Comparison of ENCODE assay signal across 1 cellular context in the genomic region with DNA sequence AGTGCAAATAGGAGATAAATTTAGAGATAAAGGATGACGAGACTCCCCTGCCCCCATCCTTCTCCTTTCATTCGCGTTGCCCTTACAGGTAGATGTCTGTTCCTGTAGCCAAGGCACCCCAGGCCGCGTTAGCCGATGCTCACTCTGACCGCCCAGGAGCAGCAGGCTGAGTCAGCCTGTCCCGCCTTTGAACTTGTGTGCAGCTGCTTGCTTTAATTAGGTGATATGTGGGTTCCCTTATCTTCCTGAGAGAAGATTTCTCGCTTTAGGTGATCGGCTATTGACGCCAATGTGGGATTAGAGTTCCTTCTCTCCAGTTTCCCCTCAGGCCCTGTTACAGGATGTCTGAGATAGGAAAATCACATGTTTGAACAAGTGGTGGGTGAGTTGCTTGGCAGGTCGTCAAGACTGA.
TF ChIP-seq lines count a peak whose summit lies in the region.

No MANE protein-coding gene starts in this region.

TF ChIP-seq in K562, 482 proteins besides CTCF, POLR2A, EP300 and RAD21 (continued from another document and continues in another):
- TF ChIP-seq, protein P1, sequence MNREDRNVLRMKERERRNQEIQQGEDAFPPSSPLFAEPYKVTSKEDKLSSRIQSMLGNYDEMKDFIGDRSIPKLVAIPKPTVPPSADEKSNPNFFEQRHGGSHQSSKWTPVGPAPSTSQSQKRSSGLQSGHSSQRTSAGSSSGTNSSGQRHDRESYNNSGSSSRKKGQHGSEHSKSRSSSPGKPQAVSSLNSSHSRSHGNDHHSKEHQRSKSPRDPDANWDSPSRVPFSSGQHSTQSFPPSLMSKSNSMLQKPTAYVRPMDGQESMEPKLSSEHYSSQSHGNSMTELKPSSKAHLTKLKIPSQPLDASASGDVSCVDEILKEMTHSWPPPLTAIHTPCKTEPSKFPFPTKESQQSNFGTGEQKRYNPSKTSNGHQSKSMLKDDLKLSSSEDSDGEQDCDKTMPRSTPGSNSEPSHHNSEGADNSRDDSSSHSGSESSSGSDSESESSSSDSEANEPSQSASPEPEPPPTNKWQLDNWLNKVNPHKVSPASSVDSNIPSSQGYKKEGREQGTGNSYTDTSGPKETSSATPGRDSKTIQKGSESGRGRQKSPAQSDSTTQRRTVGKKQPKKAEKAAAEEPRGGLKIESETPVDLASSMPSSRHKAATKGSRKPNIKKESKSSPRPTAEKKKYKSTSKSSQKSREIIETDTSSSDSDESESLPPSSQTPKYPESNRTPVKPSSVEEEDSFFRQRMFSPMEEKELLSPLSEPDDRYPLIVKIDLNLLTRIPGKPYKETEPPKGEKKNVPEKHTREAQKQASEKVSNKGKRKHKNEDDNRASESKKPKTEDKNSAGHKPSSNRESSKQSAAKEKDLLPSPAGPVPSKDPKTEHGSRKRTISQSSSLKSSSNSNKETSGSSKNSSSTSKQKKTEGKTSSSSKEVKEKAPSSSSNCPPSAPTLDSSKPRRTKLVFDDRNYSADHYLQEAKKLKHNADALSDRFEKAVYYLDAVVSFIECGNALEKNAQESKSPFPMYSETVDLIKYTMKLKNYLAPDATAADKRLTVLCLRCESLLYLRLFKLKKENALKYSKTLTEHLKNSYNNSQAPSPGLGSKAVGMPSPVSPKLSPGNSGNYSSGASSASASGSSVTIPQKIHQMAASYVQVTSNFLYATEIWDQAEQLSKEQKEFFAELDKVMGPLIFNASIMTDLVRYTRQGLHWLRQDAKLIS (CRISPR knock-in tag; IDR thresholded peaks at IDR 0.05): no peak
- TF ChIP-seq SMAD4 (CRISPR knock-in tag; conservative IDR thresholded peaks at IDR 0.05) (peak; percentile 46; the same call in 1 of the 2 replicates), JUN (IDR thresholded peaks at IDR 0.05; ENCODE audit: borderline replicate concordance, low read depth, low read length) (peak; percentile 41; the same call in 1 of the 2 replicates), JUN (CRISPR knock-in tag; IDR thresholded peaks at IDR 0.05; ENCODE audit: borderline replicate concordance) (no peak), SIN3A (IDR thresholded peaks at IDR 0.05; ENCODE audit: borderline replicate concordance in 2 of 2, control insufficient read depth in 1 of 2, low read depth in 2 of 2, low read length in 2 of 2) (no peak), MYNN (IDR thresholded peaks at IDR 0.05) (no peak), MYNN (CRISPR knock-in tag; IDR thresholded peaks at IDR 0.05) (no peak), CREM (IDR thresholded peaks at IDR 0.05; ENCODE audit: low read depth) (0 out of 2 replicates have a peak, but pooled peaks have one; percentile 39), CBFA2T2 (conservative IDR thresholded peaks at IDR 0.05) (peak; percentile 58), MAFK (IDR thresholded peaks at IDR 0.05; ENCODE audit: low read length) (peak; percentile 15; the same call in 1 of the 2 replicates), EZH2 (IDR thresholded peaks at IDR 0.05; ENCODE audit: borderline replicate concordance, low read depth, low read length) (no peak), NCOA6 (IDR thresholded peaks at IDR 0.05) (no peak), TCFL5 (CRISPR knock-in tag; conservative IDR thresholded peaks at IDR 0.05) (no peak), LCOR (CRISPR knock-in tag; IDR thresholded peaks at IDR 0.05) (no peak), SIX5 (IDR thresholded peaks at IDR 0.05; ENCODE audit: borderline replicate concordance in 1 of 2, insufficient read depth in 1 of 2, low read depth in 1 of 2, low read length in 2 of 2) (no peak), TCF3 (CRISPR knock-in tag; IDR thresholded peaks at IDR 0.05) (peak; percentile 60), SIRT6 (IDR thresholded peaks at IDR 0.05; ENCODE audit: low read depth, low read length) (no peak), GATAD2B (IDR thresholded peaks at IDR 0.05; ENCODE audit: borderline replicate concordance) (no peak), GABPB2 (CRISPR knock-in tag; conservative IDR thresholded peaks at IDR 0.05) (no peak), CHCHD3 (CRISPR knock-in tag; IDR thresholded peaks at IDR 0.05) (no peak), BRD4 (IDR thresholded peaks at IDR 0.05) (no peak), ZEB2 (IDR thresholded peaks at IDR 0.05) (peak; percentile 71), CBFA2T3 (IDR thresholded peaks at IDR 0.05) (peak; percentile 78), NBN (IDR thresholded peaks at IDR 0.05; ENCODE audit: low read depth) (no peak), CTBP1 (IDR thresholded peaks at IDR 0.05; ENCODE audit: borderline replicate concordance) (peak; percentile 22; the same call in 1 of the 2 replicates), FOSL1 (tag; conservative IDR thresholded peaks at IDR 0.05) (peak; percentile 57), SMAD3 (CRISPR knock-in tag; conservative IDR thresholded peaks at IDR 0.05) (no peak), ATF1 (CRISPR knock-in tag; IDR thresholded peaks at IDR 0.05) (no peak), ATF1 (tag; IDR thresholded peaks at IDR 0.05) (no peak), ZNF507 (tag; conservative IDR thresholded peaks at IDR 0.05) (no peak), TBP (optimal IDR thresholded peaks at IDR 0.05; ENCODE audit: low read depth, low read length) (no peak), HNRNPH1 (optimal IDR thresholded peaks at IDR 0.05; ENCODE audit: low read depth, low read length) (no peak), HNRNPUL1 (IDR thresholded peaks at IDR 0.05; ENCODE audit: low read length) (no peak), ZBTB17 (CRISPR knock-in tag; IDR thresholded peaks at IDR 0.05) (no peak), CBX5 (IDR thresholded peaks at IDR 0.05; ENCODE audit: borderline replicate concordance, low read depth) (no peak), MEIS2 (IDR thresholded peaks at IDR 0.05; ENCODE audit: partially characterized antibody) (peak; percentile 15), XRCC5 (IDR thresholded peaks at IDR 0.05; ENCODE audit: low read depth, low read length) (no peak), ARHGAP35 (IDR thresholded peaks at IDR 0.05; ENCODE audit: partially characterized antibody) (no peak), ZNF696 (CRISPR knock-in tag; conservative IDR thresholded peaks at IDR 0.05) (no peak), SMARCA4 (IDR thresholded peaks at IDR 0.05) (peak; percentile 59; the same call in 1 of the 2 replicates), ESRRA (IDR thresholded peaks at IDR 0.05; ENCODE audit: borderline replicate concordance, low read depth) (peak; percentile 14; the same call in 1 of the 2 replicates)
- TF ChIP-seq, protein P2, sequence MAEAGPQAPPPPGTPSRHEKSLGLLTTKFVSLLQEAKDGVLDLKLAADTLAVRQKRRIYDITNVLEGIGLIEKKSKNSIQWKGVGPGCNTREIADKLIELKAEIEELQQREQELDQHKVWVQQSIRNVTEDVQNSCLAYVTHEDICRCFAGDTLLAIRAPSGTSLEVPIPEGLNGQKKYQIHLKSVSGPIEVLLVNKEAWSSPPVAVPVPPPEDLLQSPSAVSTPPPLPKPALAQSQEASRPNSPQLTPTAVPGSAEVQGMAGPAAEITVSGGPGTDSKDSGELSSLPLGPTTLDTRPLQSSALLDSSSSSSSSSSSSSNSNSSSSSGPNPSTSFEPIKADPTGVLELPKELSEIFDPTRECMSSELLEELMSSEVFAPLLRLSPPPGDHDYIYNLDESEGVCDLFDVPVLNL (CRISPR knock-in tag; IDR thresholded peaks at IDR 0.05; ENCODE audit: low read depth): no peak
- TF ChIP-seq, protein P3, sequence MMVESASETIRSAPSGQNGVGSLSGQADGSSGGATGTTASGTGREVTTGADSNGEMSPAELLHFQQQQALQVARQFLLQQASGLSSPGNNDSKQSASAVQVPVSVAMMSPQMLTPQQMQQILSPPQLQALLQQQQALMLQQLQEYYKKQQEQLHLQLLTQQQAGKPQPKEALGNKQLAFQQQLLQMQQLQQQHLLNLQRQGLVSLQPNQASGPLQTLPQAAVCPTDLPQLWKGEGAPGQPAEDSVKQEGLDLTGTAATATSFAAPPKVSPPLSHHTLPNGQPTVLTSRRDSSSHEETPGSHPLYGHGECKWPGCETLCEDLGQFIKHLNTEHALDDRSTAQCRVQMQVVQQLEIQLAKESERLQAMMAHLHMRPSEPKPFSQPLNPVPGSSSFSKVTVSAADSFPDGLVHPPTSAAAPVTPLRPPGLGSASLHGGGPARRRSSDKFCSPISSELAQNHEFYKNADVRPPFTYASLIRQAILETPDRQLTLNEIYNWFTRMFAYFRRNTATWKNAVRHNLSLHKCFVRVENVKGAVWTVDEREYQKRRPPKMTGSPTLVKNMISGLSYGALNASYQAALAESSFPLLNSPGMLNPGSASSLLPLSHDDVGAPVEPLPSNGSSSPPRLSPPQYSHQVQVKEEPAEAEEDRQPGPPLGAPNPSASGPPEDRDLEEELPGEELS (CRISPR knock-in tag; IDR thresholded peaks at IDR 0.05; ENCODE audit: borderline replicate concordance): no peak
- TF ChIP-seq, protein P4, sequence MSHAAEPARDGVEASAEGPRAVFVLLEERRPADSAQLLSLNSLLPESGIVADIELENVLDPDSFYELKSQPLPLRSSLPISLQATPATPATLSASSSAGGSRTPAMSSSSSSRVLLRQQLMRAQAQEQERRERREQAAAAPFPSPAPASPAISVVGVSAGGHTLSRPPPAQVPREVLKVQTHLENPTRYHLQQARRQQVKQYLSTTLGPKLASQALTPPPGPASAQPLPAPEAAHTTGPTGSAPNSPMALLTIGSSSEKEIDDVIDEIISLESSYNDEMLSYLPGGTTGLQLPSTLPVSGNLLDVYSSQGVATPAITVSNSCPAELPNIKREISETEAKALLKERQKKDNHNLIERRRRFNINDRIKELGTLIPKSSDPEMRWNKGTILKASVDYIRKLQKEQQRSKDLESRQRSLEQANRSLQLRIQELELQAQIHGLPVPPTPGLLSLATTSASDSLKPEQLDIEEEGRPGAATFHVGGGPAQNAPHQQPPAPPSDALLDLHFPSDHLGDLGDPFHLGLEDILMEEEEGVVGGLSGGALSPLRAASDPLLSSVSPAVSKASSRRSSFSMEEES (CRISPR knock-in tag; IDR thresholded peaks at IDR 0.05): no peak
- TF ChIP-seq, protein P5, sequence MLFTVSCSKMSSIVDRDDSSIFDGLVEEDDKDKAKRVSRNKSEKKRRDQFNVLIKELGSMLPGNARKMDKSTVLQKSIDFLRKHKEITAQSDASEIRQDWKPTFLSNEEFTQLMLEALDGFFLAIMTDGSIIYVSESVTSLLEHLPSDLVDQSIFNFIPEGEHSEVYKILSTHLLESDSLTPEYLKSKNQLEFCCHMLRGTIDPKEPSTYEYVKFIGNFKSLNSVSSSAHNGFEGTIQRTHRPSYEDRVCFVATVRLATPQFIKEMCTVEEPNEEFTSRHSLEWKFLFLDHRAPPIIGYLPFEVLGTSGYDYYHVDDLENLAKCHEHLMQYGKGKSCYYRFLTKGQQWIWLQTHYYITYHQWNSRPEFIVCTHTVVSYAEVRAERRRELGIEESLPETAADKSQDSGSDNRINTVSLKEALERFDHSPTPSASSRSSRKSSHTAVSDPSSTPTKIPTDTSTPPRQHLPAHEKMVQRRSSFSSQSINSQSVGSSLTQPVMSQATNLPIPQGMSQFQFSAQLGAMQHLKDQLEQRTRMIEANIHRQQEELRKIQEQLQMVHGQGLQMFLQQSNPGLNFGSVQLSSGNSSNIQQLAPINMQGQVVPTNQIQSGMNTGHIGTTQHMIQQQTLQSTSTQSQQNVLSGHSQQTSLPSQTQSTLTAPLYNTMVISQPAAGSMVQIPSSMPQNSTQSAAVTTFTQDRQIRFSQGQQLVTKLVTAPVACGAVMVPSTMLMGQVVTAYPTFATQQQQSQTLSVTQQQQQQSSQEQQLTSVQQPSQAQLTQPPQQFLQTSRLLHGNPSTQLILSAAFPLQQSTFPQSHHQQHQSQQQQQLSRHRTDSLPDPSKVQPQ (CRISPR knock-in tag; IDR thresholded peaks at IDR 0.05; ENCODE audit: borderline replicate concordance): no peak
- TF ChIP-seq, protein P6, sequence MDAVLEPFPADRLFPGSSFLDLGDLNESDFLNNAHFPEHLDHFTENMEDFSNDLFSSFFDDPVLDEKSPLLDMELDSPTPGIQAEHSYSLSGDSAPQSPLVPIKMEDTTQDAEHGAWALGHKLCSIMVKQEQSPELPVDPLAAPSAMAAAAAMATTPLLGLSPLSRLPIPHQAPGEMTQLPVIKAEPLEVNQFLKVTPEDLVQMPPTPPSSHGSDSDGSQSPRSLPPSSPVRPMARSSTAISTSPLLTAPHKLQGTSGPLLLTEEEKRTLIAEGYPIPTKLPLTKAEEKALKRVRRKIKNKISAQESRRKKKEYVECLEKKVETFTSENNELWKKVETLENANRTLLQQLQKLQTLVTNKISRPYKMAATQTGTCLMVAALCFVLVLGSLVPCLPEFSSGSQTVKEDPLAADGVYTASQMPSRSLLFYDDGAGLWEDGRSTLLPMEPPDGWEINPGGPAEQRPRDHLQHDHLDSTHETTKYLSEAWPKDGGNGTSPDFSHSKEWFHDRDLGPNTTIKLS (IDR thresholded peaks at IDR 0.05; ENCODE audit: borderline replicate concordance, low read depth): no peak
- TF ChIP-seq, protein P7, sequence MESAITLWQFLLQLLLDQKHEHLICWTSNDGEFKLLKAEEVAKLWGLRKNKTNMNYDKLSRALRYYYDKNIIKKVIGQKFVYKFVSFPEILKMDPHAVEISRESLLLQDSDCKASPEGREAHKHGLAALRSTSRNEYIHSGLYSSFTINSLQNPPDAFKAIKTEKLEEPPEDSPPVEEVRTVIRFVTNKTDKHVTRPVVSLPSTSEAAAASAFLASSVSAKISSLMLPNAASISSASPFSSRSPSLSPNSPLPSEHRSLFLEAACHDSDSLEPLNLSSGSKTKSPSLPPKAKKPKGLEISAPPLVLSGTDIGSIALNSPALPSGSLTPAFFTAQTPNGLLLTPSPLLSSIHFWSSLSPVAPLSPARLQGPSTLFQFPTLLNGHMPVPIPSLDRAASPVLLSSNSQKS (CRISPR knock-in tag; IDR thresholded peaks at IDR 0.05): no peak
- TF ChIP-seq, protein P8, sequence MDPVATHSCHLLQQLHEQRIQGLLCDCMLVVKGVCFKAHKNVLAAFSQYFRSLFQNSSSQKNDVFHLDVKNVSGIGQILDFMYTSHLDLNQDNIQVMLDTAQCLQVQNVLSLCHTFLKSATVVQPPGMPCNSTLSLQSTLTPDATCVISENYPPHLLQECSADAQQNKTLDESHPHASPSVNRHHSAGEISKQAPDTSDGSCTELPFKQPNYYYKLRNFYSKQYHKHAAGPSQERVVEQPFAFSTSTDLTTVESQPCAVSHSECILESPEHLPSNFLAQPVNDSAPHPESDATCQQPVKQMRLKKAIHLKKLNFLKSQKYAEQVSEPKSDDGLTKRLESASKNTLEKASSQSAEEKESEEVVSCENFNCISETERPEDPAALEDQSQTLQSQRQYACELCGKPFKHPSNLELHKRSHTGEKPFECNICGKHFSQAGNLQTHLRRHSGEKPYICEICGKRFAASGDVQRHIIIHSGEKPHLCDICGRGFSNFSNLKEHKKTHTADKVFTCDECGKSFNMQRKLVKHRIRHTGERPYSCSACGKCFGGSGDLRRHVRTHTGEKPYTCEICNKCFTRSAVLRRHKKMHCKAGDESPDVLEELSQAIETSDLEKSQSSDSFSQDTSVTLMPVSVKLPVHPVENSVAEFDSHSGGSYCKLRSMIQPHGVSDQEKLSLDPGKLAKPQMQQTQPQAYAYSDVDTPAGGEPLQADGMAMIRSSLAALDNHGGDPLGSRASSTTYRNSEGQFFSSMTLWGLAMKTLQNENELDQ (CRISPR knock-in tag; IDR thresholded peaks at IDR 0.05; ENCODE audit: borderline replicate concordance): no peak
- TF ChIP-seq, protein P9, sequence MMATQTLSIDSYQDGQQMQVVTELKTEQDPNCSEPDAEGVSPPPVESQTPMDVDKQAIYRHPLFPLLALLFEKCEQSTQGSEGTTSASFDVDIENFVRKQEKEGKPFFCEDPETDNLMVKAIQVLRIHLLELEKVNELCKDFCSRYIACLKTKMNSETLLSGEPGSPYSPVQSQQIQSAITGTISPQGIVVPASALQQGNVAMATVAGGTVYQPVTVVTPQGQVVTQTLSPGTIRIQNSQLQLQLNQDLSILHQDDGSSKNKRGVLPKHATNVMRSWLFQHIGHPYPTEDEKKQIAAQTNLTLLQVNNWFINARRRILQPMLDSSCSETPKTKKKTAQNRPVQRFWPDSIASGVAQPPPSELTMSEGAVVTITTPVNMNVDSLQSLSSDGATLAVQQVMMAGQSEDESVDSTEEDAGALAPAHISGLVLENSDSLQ (IDR thresholded peaks at IDR 0.05): no peak
